Comparison of ENCODE assay signal across 8 cellular contexts in the genomic region with DNA sequence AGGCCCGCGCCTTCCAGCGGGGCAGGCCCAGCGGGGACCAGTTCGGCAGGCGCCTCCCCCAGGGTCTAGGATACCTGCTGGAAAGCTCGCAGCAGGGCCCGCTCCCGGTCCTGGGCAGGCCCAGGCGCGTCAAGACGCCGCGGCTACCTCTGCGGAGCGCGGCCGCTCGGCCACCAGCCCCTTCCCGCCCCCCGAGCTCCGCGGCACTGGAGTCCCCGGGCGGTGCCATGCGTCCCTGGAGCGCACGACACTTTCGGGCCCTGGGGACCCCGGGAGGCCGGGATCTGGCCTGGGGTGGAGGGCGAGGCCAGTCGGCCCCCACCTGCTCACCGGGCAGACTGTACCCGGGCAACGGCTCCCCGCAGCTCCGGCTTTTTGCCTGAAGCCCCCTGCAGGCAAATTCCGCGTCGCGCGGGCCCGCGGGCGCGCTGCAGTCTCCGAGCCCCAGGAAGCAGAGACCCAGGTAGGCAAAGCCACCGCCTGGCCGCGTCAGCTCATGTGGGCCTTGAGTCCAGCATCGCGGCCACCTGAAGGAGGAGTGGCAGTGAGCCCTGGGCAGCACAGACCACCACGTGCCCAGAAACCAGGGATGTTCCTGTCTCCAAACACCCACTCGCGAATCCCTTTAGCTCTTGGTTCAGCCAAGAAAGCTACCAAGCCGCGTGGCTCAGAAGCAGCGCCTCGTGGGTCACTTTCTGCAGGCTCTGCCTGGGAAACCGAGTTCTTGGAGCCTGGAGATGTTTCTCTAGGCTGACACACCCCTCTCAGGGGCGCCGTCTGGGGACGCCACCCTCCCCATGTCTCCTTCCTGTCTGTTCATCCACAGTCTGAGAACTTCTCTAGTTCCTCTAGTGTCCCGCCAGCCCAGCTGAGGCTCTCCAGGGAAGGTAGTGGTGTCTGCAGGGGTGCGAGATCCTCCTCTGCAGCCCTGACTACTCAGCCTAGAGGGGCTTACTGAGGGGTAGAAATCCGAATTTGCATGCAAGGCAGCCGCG. TPM values are rescaled to one million over a fixed set of nuclear protein-coding genes. Genes with fewer than 3 reads are reported as not detected.
DNase-seq lines count a peak whose midpoint lies in the region; ATAC-seq and TF ChIP-seq lines count a peak whose summit lies in the region.

No MANE protein-coding gene starts in this region.

- H3K27me3 ChIP-seq in heart right ventricle: peaks cover 0 to 32% (median 23%) of the 10 kb centered on the region in 7 donors
- no peaks in the 10 kb centered on the region for H3K27me3 ChIP-seq in thymus (ENCODE audit: control insufficient read depth, insufficient read depth)

- H3K4me3 ChIP-seq in heart right ventricle (peak overlapping the region in 1 of 10 donors; percentile 34), thymus (ENCODE audit: low read length) (peak overlapping the region; percentile 56)

- no peak for TF ChIP-seq CTCF in heart right ventricle (IDR thresholded peaks at IDR 0.05)

- ATAC-seq in Right ventricle myocardium inferior: no peak
- ATAC-seq in heart right ventricle: no peak

- WGBS in heart right ventricle, 2 donors: 14 to 16% methylated on average over 69 of the region's 69 CpGs
- WGBS in thymus: 19% methylated on average over 69 of the region's 69 CpGs

- intact Hi-C loops in Right ventricle myocardium inferior (cut with DNase I): no loop called here
- intact Hi-C loops in heart right ventricle (cut with DNase I): no loop called here

- H3K27ac ChIP-seq in heart right ventricle (no peak overlapping the region), thymus (ENCODE audit: low read depth) (no peak overlapping the region)

- H3K36me3 ChIP-seq in heart right ventricle: no peaks in the 10 kb centered on the region
- no peaks in the 10 kb centered on the region for H3K36me3 ChIP-seq in thymus (ENCODE audit: control insufficient read depth, insufficient read depth)

- H3K4me1 ChIP-seq in heart right ventricle: peaks cover 0 to 11% (median 0%) of the 10 kb centered on the region in 9 donors
- peaks cover 6% of the 10 kb centered on the region for H3K4me1 ChIP-seq in thymus (ENCODE audit: control insufficient read depth, insufficient read depth, low read length)

- peaks cover 0 to 21% (median 0%) of the 10 kb centered on the region in 11 donors for H3K9me3 ChIP-seq in heart right ventricle
- H3K9me3 ChIP-seq in thymus (ENCODE audit: control insufficient read depth): no peaks in the 10 kb centered on the region

- DNase-seq in Right ventricle myocardium inferior (ENCODE audit: missing footprints) (peak; percentile 80), heart right ventricle (no peak), iPS-NIHi11 (ENCODE audit: low spot score) (peak; percentile 49), H4 (ENCODE audit: low spot score) (no peak), COR-L47 (lab: John Stamatoyannopoulos, UW) (no peak)
- DNase-seq in activated CD8-positive, alpha-beta memory T cell treated with anti-CD3 and anti-CD28 coated beads, Interleukin-2, amount 50 U/mL, for 48 hours: peak; percentile 57
- DNase-seq in activated CD4-positive, CD25-positive, alpha-beta regulatory T cell (lab: John Stamatoyannopoulos, UW): no peak

RNA-seq across cellular contexts. Expression of gene APBB1IP, which starts 46.1 kb away (rescaled TPM):
- total RNA-seq in Right ventricle myocardium inferior (4.8 TPM), heart right ventricle (10 to 100 TPM in 1 of 10 donors, 1 to 10 TPM in 7, under 1 TPM in 2; 0.81 to 11.9 (median 2.0) TPM)
- polyA plus RNA-seq in heart right ventricle (1 to 10 TPM; 1.2 to 1.7 TPM), thymus (40.0 TPM)
- total RNA-seq in H4 (2014; rRNA removed; shearing (Covaris generic)): not detected in 2 replicates

Comparison
In these comparisons a context has a peak if more than half of its experiments do, and no peak if none do; other contexts are left out.
1. DNase-seq: peak in Right ventricle myocardium inferior (single experiment), activated CD8-positive, alpha-beta memory T cell treated with anti-CD3 and anti-CD28 coated beads, Interleukin-2, amount 50 U/mL, for 48 hours (single experiment) and iPS-NIHi11 (single experiment); none in heart right ventricle (0 of 2), H4 (single experiment), COR-L47 (single experiment) and activated CD4-positive, CD25-positive, alpha-beta regulatory T cell (0 of 4).